8 cellular contexts compared by ENCODE assay signal in genomic region chr7:134140889-134141867, GRCh38. TPM values are rescaled to one million over a fixed set of nuclear protein-coding genes. Genes with fewer than 3 reads are reported as not detected.
DNase-seq lines count a peak whose midpoint lies in the region; ATAC-seq and TF ChIP-seq lines count a peak whose summit lies in the region.

No MANE protein-coding gene starts in this region.

- TF ChIP-seq POLR2A in ovary (IDR thresholded peaks at IDR 0.05), result no peak

- no peak overlapping the region for H3K27ac Mint-ChIP-seq in activated naive CD4-positive, alpha-beta T cell treated with anti-CD3 and anti-CD28 coated beads for 36 hours

- no peaks in the 10 kb centered on the region for H3K4me1 ChIP-seq in ovary (ENCODE audit: insufficient read depth)

- no peaks in the 10 kb centered on the region for H3K9me3 ChIP-seq in ovary

- no peaks in the 10 kb centered on the region for H3K27me3 Mint-ChIP-seq in activated naive CD4-positive, alpha-beta T cell treated with anti-CD3 and anti-CD28 coated beads for 36 hours (ENCODE audit: low read depth)

- no peaks in the 10 kb centered on the region for H3K36me3 Mint-ChIP-seq in activated naive CD4-positive, alpha-beta T cell treated with anti-CD3 and anti-CD28 coated beads for 36 hours (ENCODE audit: low read depth)

- TF ChIP-seq CTCF in ovary (IDR thresholded peaks at IDR 0.05), result peak; percentile 29 to 49 (median 40)

- peak overlapping the region; percentile 4 for H3K4me3 Mint-ChIP-seq in activated naive CD4-positive, alpha-beta T cell treated with anti-CD3 and anti-CD28 coated beads for 36 hours

- 50 to 53% (median 52%) methylated on average over 18 of the region's 18 CpGs for WGBS in ovary, 3 donors

- peak; percentile 81 for ATAC-seq in GM18858 (IDR thresholded peaks at IDR 0.05; ENCODE audit: unreplicated experiment)
- ATAC-seq in HG03159 (IDR thresholded peaks at IDR 0.05; ENCODE audit: unreplicated experiment), result peak; percentile 93
- no peak for ATAC-seq in GM18519 (IDR thresholded peaks at IDR 0.05; ENCODE audit: low FRiP score, unreplicated experiment)

- DNase-seq in Ammon's horn (ENCODE audit: low spot score), result peak; percentile 83
- DNase-seq in RKO (ENCODE audit: low spot score), result peak; percentile 77
- peak; percentile 72 for DNase-seq in activated naive CD4-positive, alpha-beta T cell treated with anti-CD3 and anti-CD28 coated beads for 36 hours
- peak; percentile 73 for DNase-seq in globus pallidus (ENCODE audit: low spot score)
- peak; percentile 31 to 75 (median 61) for DNase-seq in ovary

- intact Hi-C loops in activated naive CD4-positive, alpha-beta T cell treated with anti-CD3 and anti-CD28 coated beads for 36 hours (cut with micrococcal nuclease), result loop anchor here (1.0 to 2.0 kb wide), 2 partner anchors 217 to 1822 kb away; no protein-coding TSS in a partner anchor
- intact Hi-C loops in ovary (cut with DNase I), result no loop called here

- no peaks in the 10 kb centered on the region for H3K9me3 Mint-ChIP-seq in activated naive CD4-positive, alpha-beta T cell treated with anti-CD3 and anti-CD28 coated beads for 36 hours

- CTCF ChIA-PET in activated naive CD4-positive, alpha-beta T cell treated with anti-CD3 and anti-CD28 coated beads for 36 hours (lab: Charles Lee), result interaction anchor here (0.6 to 2.0 kb wide), 17 partner anchors 9 to 310 kb away, joined by 3 to 13 read pairs (median 4); partner anchors contain the start of gene LRGUK

- no peaks in the 10 kb centered on the region for H3K36me3 ChIP-seq in ovary

- no peaks in the 10 kb centered on the region for H3K27me3 ChIP-seq in ovary

- no peak overlapping the region for H3K4me3 ChIP-seq in ovary

- no peak for TF ChIP-seq EP300 in ovary (IDR thresholded peaks at IDR 0.05)

- H3K27ac ChIP-seq in ovary, result no peak overlapping the region

- peaks cover 5% of the 10 kb centered on the region for H3K4me1 Mint-ChIP-seq in activated naive CD4-positive, alpha-beta T cell treated with anti-CD3 and anti-CD28 coated beads for 36 hours (ENCODE audit: low read depth)

RNA-seq across cellular contexts. Expression of gene LRGUK, which starts 14.0 kb away (rescaled TPM):
- total RNA-seq in activated naive CD4-positive, alpha-beta T cell treated with anti-CD3 and anti-CD28 coated beads for 36 hours, result under 1 TPM; 0.07 to 0.14 TPM
- 1 to 10 TPM in 2 of 7 donors, under 1 TPM in 5; 0.18 to 7.0 (median 0.67) TPM for total RNA-seq in ovary
- under 1 TPM; 0.11 to 0.40 TPM for polyA plus RNA-seq in ovary
